1 cellular context compared by ENCODE assay signal in the genomic region with DNA sequence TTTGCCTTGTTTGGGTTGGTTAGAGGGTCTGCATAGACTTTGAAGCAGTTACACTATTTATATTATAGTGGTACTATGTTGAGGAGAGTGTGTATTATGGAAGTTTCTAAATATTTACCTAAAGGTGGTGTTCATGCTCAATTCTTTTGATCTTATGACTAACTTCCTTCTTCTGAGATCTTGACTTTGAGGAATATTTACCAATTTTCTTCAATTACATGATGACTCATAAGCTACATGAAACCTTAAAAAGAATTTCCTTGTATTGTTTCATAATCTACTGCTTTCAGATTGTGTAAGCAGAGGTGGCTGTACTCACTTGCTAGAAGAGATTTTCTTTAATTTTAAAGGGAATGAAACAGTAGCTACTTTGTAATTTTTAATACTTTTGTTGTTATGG.
TF ChIP-seq lines count a peak whose summit lies in the region.

No MANE protein-coding gene starts in this region.

TF ChIP-seq in GM23338, 12 proteins besides CTCF, POLR2A, EP300 and RAD21 (continued from another document):
- TF ChIP-seq NANOG (IDR thresholded peaks at IDR 0.05; ENCODE audit: borderline replicate concordance) (no peak), JUNB (IDR thresholded peaks at IDR 0.05; ENCODE audit: unreplicated experiment) (no peak)
